In the genomic region with DNA sequence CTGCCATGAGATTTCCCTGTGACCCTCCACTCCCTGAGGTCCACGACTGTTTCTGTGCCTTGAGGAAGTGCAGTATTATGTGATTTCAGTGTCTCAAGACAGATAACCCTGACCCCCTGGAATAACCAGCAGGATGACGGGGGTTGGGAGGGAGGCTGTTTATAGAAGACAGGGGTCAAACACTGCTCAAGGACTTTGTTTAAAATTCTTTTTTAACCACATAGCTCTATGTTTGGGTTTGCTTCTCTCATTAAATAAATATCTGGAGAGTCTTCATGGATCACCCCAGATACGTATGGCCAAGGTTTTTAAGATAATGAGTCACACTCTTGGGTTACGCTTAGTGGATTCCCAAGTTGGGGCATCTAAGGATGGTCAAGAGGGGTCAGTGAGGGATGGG, we compare ENCODE assay signal across 27 cellular contexts.
A peak's percentile ranks its signal among the peaks of the same experiment; 100 is the strongest.
DNase-seq lines count a peak whose midpoint lies in the region; TF ChIP-seq lines count a peak whose summit lies in the region.
"Had no signal": no experiment of that assay in that cellular context is flagged by ENCODE, and none has a peak within 500 bp of the region (broad histone marks: within the 10 kb centered on the region; RNA-seq: fewer than 3 reads in every experiment).

No MANE protein-coding gene starts in this region.

- no peaks in the 10 kb centered on the region for H3K9me3 ChIP-seq in AG04450 (ENCODE audit: control insufficient read depth, insufficient read depth, low read length)
- no peaks in the 10 kb centered on the region for H3K9me3 ChIP-seq in ovary
- H3K9me3 ChIP-seq: HAP-1, MG63, right lobe of liver, thyroid gland had no signal

- TF ChIP-seq CTCF in AG04450 (IDR thresholded peaks at IDR 0.05; ENCODE audit: low read depth, low read length) (no peak), choroid plexus epithelial cell (conservative IDR thresholded peaks at IDR 0.05; ENCODE audit: low read depth, low read length) (no peak), ovary (IDR thresholded peaks at IDR 0.05) (no peak), foreskin fibroblast (IDR thresholded peaks at IDR 0.05; ENCODE audit: low read depth, low read length) (no peak), dorsolateral prefrontal cortex (IDR thresholded peaks at IDR 0.05 in 54 of 56, conservative IDR thresholded peaks at IDR 0.05 in 2 of 56; ENCODE audit: low read depth in 1 of 56, partially characterized antibody in 56 of 56) (no peak)

- peak overlapping the region; percentile 55 for H3K27ac ChIP-seq in AG04450 (ENCODE audit: low read depth, low read length)
- peak overlapping the region; percentile 30 to 75 for H3K27ac ChIP-seq in ovary
- H3K27ac ChIP-seq in dorsolateral prefrontal cortex: no peak overlapping the region
- H3K27ac ChIP-seq: BLaER1 treated with 17β-estradiol and CSF1 and Interleukin-3, amounts not matched to agents 10 nM and 100 nM; cardiac muscle cell; right lobe of liver had no signal

- POLR2A ChIA-PET in AG04450 (lab: Yijun Ruan, JAX): interaction anchor here (0.8 to 1.9 kb wide), 5 partner anchors 16 to 689 kb away, joined by 3 to 9 read pairs (median 5); a partner anchor contains a TSS

- no peaks in the 10 kb centered on the region for H3K36me3 ChIP-seq in ovary
- H3K36me3 ChIP-seq: BLaER1 treated with 17β-estradiol and CSF1 and Interleukin-3, amounts not matched to agents 10 nM and 100 nM; cardiac muscle cell; HAP-1; MG63; thyroid gland had no signal

- WGBS in ovary, 3 donors: 7 to 26% (median 7%) methylated on average over 4 of the region's 4 CpGs

- CTCF ChIA-PET in AG04450 (lab: Charles Lee): no interaction called here

- H3K4me3 ChIP-seq in AG04450 (ENCODE audit: low read depth, low read length) (no peak overlapping the region), choroid plexus epithelial cell (ENCODE audit: low read depth, low read length) (no peak overlapping the region), ovary (no peak overlapping the region), foreskin fibroblast (ENCODE audit: low read depth in 1 of 2, low read length in 2 of 2) (no peak overlapping the region), dorsolateral prefrontal cortex (no peak overlapping the region)
- H3K4me3 ChIP-seq: BLaER1 treated with 17β-estradiol and CSF1 and Interleukin-3, amounts not matched to agents 10 nM and 100 nM; cardiac muscle cell; HAP-1; K562; lung; MG63; right lobe of liver; thyroid gland had no signal

- no peak for TF ChIP-seq EP300 in ovary (IDR thresholded peaks at IDR 0.05)

- H3K27me3 ChIP-seq in AG04450 (ENCODE audit: control insufficient read depth, insufficient read depth, low read length) (no peaks in the 10 kb centered on the region), ovary (no peaks in the 10 kb centered on the region), dorsolateral prefrontal cortex (no peaks in the 10 kb centered on the region)
- H3K27me3 ChIP-seq: cardiac muscle cell, MG63, right lobe of liver, thyroid gland had no signal

- no peak for TF ChIP-seq POLR2A in ovary (IDR thresholded peaks at IDR 0.05)

- intact Hi-C loops in ovary (cut with DNase I) (loop anchor here in 1 of 4 donors (5.0 kb wide), 1 partner anchor 129 kb away; no protein-coding TSS in a partner anchor), dorsolateral prefrontal cortex (cut with DNase I) (no loop called here)

- peaks cover 11% of the 10 kb centered on the region for H3K4me1 ChIP-seq in ovary (ENCODE audit: insufficient read depth)
- H3K4me1 ChIP-seq: Caco-2, HAP-1 had no signal

- DNase-seq in AG04450 (ENCODE audit: low read depth, low spot score) (peak; percentile 81), H4 (ENCODE audit: low spot score) (peak; percentile 74), choroid plexus epithelial cell (ENCODE audit: low read depth) (peak; percentile 58), ovary (peak; percentile 41 to 78 (median 71)), foreskin fibroblast (no peak), dorsolateral prefrontal cortex (no peak)
- no peak for DNase-seq in stimulated activated CD4-positive, alpha-beta T cell treated with anti-CD3 and anti-CD28 coated beads, Interleukin-15, amount 100 ng/mL, for 24 hours
- DNase-seq: ACHN; activated CD4-positive, alpha-beta T cell treated with anti-CD3 and anti-CD28 coated beads, Interleukin-2, amount 50 U/mL, for 4 hours; activated CD4-positive, CD25-positive, alpha-beta regulatory T cell; activated naive CD4-positive, alpha-beta T cell treated with anti-CD3 and anti-CD28 coated beads, Interleukin-2, amount 10 ng/mL, durations not matched to agents 7 days and 5 days; Caco-2; endodermal cell; MG63; NCI-H1417; NCI-H2081; NCI-H226; NCI-H748 treated with DMSO at 0.1 percent for 48 hours; right lobe of liver; stimulated activated naive CD4-positive, alpha-beta T cell; T-helper 1 cell; thyroid gland had no signal

Comparison
In these comparisons a context has a peak if more than half of its experiments do, and no peak if none do; other contexts are left out.
1. DNase-seq: peak in AG04450 (single experiment), H4 (single experiment), choroid plexus epithelial cell (single experiment) and ovary (5 of 5); none in foreskin fibroblast (0 of 2), dorsolateral prefrontal cortex (0 of 10) and stimulated activated CD4-positive, alpha-beta T cell treated with anti-CD3 and anti-CD28 coated beads, Interleukin-15, amount 100 ng/mL, for 24 hours (single experiment).
2. H3K27ac ChIP-seq: peak in AG04450 (single experiment) and ovary (2 of 2); none in dorsolateral prefrontal cortex (0 of 59).